19 cellular contexts compared by ENCODE assay signal in the genomic region with DNA sequence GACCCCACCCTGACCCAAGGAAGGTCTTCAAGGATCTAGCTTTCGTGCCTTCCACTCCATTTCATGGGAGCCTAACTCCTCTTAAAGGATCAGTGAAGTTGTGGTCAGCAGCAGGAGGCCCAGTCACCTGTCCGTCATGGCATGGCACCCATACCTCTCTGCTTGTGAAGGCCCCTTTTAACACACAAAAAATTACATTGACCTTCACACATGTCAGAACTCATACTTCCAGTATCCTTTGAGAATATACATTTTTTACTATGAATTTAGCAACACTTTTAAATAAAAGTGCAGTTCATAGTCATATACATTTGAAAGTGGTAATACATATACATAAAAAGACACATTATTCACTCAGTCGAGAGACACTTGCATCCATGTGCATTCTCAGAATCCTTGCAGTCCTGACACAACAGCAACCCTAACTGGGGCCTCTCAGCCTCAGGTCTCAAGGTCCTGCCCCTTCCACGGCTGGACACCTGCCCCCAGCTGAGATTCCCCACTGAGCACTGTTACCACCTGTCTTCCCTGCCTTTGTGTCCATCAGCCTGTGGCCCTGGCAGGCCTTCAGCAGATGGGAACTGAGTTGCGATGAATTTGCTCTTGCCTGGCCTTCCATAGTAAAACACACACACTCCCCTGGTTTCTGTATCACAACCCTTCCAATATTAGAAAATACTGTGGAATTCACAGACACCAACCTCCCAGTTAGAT. TPM values are rescaled to one million over a fixed set of nuclear protein-coding genes. Genes with fewer than 3 reads are reported as not detected.
DNase-seq lines count a peak whose midpoint lies in the region; ATAC-seq and TF ChIP-seq lines count a peak whose summit lies in the region.
"Had no signal": no experiment of that assay in that cellular context is flagged by ENCODE, and none has a peak within 500 bp of the region (broad histone marks: within the 10 kb centered on the region; RNA-seq: fewer than 3 reads in every experiment).

No MANE protein-coding gene starts in this region.

- intact Hi-C loops in spleen (cut with DNase I; ENCODE audit: low total_unique reads): no loop called here

- no peak for TF ChIP-seq POLR2A in spleen (IDR thresholded peaks at IDR 0.05)

- TF ChIP-seq CTCF in C4-2B (conservative IDR thresholded peaks at IDR 0.05) (no peak), HFFc6 (IDR thresholded peaks at IDR 0.05) (no peak), VCaP (conservative IDR thresholded peaks at IDR 0.05) (no peak), spleen (IDR thresholded peaks at IDR 0.05 in 8 of 11, conservative IDR thresholded peaks at IDR 0.05 in 3 of 11) (no peak)

- H3K4me3 ChIP-seq in spleen: no peak overlapping the region

- no peak for DNase-seq in HFFc6
- DNase-seq in spleen: peak; percentile 29
- DNase-seq in DMS79 (lab: John Stamatoyannopoulos, UW): no peak
- no peak for DNase-seq in cortex of kidney (lab: John Stamatoyannopoulos, UW)
- DNase-seq in activated CD8-positive, alpha-beta T cell treated with anti-CD3 and anti-CD28 coated beads, Interleukin-2, amount 10 ng/mL, durations not matched to agents 7 days and 5 days: no peak
- DNase-seq: CD4-positive, alpha-beta memory T cell; H9; NCI-H1436 treated with DMSO at 0.1 percent for 48 hours; NCI-H2081; NCI-H446 treated with DMSO at 0.1 percent for 48 hours; NCI-H748 treated with DMSO at 0.1 percent for 48 hours; NK-92 treated with Interleukin-12 subunit alpha and Interleukin-12 subunit beta, amount 100 ng/mL, for 24 hours had no signal

- ATAC-seq in activated CD8-positive, alpha-beta T cell treated with anti-CD3 and anti-CD28 coated beads, Interleukin-2, amount 10 ng/mL, durations not matched to agents 7 days and 5 days: no peak

- no peaks in the 10 kb centered on the region for H3K9me3 Mint-ChIP-seq in HFFc6
- H3K9me3 Mint-ChIP-seq in activated CD8-positive, alpha-beta T cell treated with anti-CD3 and anti-CD28 coated beads, Interleukin-2, amount 10 ng/mL, durations not matched to agents 7 days and 5 days (ENCODE audit: insufficient read depth): no peaks in the 10 kb centered on the region
- H3K9me3 Mint-ChIP-seq: H9 had no signal

- H3K4me1 ChIP-seq in spleen: no peaks in the 10 kb centered on the region

- peak overlapping the region; percentile 81 for H3K27ac Mint-ChIP-seq in HFFc6
- no peak overlapping the region for H3K27ac Mint-ChIP-seq in activated CD8-positive, alpha-beta T cell treated with anti-CD3 and anti-CD28 coated beads, Interleukin-2, amount 10 ng/mL, durations not matched to agents 7 days and 5 days
- H3K27ac Mint-ChIP-seq: CD4-positive, alpha-beta memory T cell had no signal

- H3K4me3 Mint-ChIP-seq in HFFc6: no peak overlapping the region
- H3K4me3 Mint-ChIP-seq in activated CD8-positive, alpha-beta T cell treated with anti-CD3 and anti-CD28 coated beads, Interleukin-2, amount 10 ng/mL, durations not matched to agents 7 days and 5 days: no peak overlapping the region
- H3K4me3 Mint-ChIP-seq: CD4-positive, alpha-beta memory T cell; H9 had no signal

- H3K4me1 Mint-ChIP-seq in HFFc6 (ENCODE audit: low read depth): peaks cover 52% of the 10 kb centered on the region
- H3K4me1 Mint-ChIP-seq in activated CD8-positive, alpha-beta T cell treated with anti-CD3 and anti-CD28 coated beads, Interleukin-2, amount 10 ng/mL, durations not matched to agents 7 days and 5 days (ENCODE audit: low read depth): peaks cover 2% of the 10 kb centered on the region
- H3K4me1 Mint-ChIP-seq: CD4-positive, alpha-beta memory T cell had no signal

- H3K9me3 ChIP-seq in spleen: no peaks in the 10 kb centered on the region

- CTCF ChIA-PET in activated CD8-positive, alpha-beta T cell treated with anti-CD3 and anti-CD28 coated beads, Interleukin-2, amount 10 ng/mL, durations not matched to agents 7 days and 5 days (lab: Charles Lee): interaction anchor here (0.7 to 0.8 kb wide), 2 partner anchors 80 to 427 kb away, joined by 3 read pairs; no protein-coding TSS in a partner anchor

- H3K27me3 ChIP-seq in spleen (replicated peaks in 1 of 7): peaks cover 0 to 6% (median 0%) of the 10 kb centered on the region in 7 donors

- peaks cover 17% of the 10 kb centered on the region for H3K27me3 Mint-ChIP-seq in HFFc6 (ENCODE audit: insufficient read depth)
- peaks cover 10% of the 10 kb centered on the region for H3K27me3 Mint-ChIP-seq in activated CD8-positive, alpha-beta T cell treated with anti-CD3 and anti-CD28 coated beads, Interleukin-2, amount 10 ng/mL, durations not matched to agents 7 days and 5 days (ENCODE audit: low read depth)

- POLR2A ChIA-PET in activated CD8-positive, alpha-beta T cell treated with anti-CD3 and anti-CD28 coated beads, Interleukin-2, amount 10 ng/mL, durations not matched to agents 7 days and 5 days (lab: Charles Lee): no interaction called here

- H3K36me3 Mint-ChIP-seq in HFFc6 (ENCODE audit: low read depth): no peaks in the 10 kb centered on the region
- H3K36me3 Mint-ChIP-seq in activated CD8-positive, alpha-beta T cell treated with anti-CD3 and anti-CD28 coated beads, Interleukin-2, amount 10 ng/mL, durations not matched to agents 7 days and 5 days (ENCODE audit: low read depth): no peaks in the 10 kb centered on the region
- H3K36me3 Mint-ChIP-seq: CD4-positive, alpha-beta memory T cell had no signal

- H3K36me3 ChIP-seq in spleen: no peaks in the 10 kb centered on the region

- WGBS in spleen, 5 donors: 61 to 81% (median 79%) methylated on average over 4 to 5 of the region's 5 CpGs

- H3K27ac ChIP-seq in C4-2B (peak overlapping the region; percentile 65; the same call in 1 of the 2 replicates), VCaP (peak overlapping the region; percentile 69; the same call in 1 of the 2 replicates), spleen (no peak overlapping the region)
- H3K27ac ChIP-seq: HL-60 had no signal

RNA-seq across cellular contexts. Expression of gene KRT3, which starts 3.7 kb away (rescaled TPM):
- total RNA-seq in HFFc6 (2021; fragmentation: NEBNext Ultra II Directional; extraction: Animal tissue kit (Norgen Biotek cat#: 25700)): not detected
- total RNA-seq in spleen: not detected
- polyA plus RNA-seq in spleen: not detected
- total RNA-seq in activated CD8-positive, alpha-beta T cell treated with anti-CD3 and anti-CD28 coated beads, Interleukin-2, amount 10 ng/mL, durations not matched to agents 7 days and 5 days: not detected
- total RNA-seq: CD4-positive, alpha-beta memory T cell; H9; MCF 10A had no signal
- polyA plus RNA-seq: BJ; CD4-positive, alpha-beta memory T cell had no signal

RNA-seq across cellular contexts. Expression of gene KRT4, which starts 14.3 kb away (rescaled TPM):
- under 1 TPM in 4 of 6 experiments, not detected in 2; 0.18 to 0.31 (median 0.30) TPM for total RNA-seq in HFFc6 (2021; fragmentation: NEBNext Ultra II Directional; extraction: Animal tissue kit (Norgen Biotek cat#: 25700))
- total RNA-seq in spleen: under 1 TPM in 1 of 7 donors, not detected in 6; 0.37 TPM
- 1 to 10 TPM in 2 of 3 donors, under 1 TPM in 1; 0.55 to 3.4 (median 1.4) TPM for polyA plus RNA-seq in spleen
- not detected for total RNA-seq in activated CD8-positive, alpha-beta T cell treated with anti-CD3 and anti-CD28 coated beads, Interleukin-2, amount 10 ng/mL, durations not matched to agents 7 days and 5 days
- total RNA-seq: CD4-positive, alpha-beta memory T cell; H9; HT1080; MCF 10A; RPMI7951 had no signal
- polyA plus RNA-seq: CD4-positive, alpha-beta memory T cell had no signal

RNA-seq across cellular contexts. Expression of gene KRT76, which starts 22.5 kb away (rescaled TPM):
- not detected for total RNA-seq in HFFc6 (2021; fragmentation: NEBNext Ultra II Directional; extraction: Animal tissue kit (Norgen Biotek cat#: 25700))
- total RNA-seq in spleen: not detected
- not detected for polyA plus RNA-seq in spleen
- total RNA-seq in activated CD8-positive, alpha-beta T cell treated with anti-CD3 and anti-CD28 coated beads, Interleukin-2, amount 10 ng/mL, durations not matched to agents 7 days and 5 days: not detected
- total RNA-seq: CD4-positive, alpha-beta memory T cell; H9; HT1080; MCF 10A; RPMI7951 had no signal
- polyA plus RNA-seq: BJ; CD4-positive, alpha-beta memory T cell had no signal

RNA-seq across cellular contexts. Expression of gene KRT79, which starts 34.5 kb away (rescaled TPM):
- total RNA-seq in HFFc6 (2021; fragmentation: NEBNext Ultra II Directional; extraction: Animal tissue kit (Norgen Biotek cat#: 25700)): not detected
- total RNA-seq in spleen: under 1 TPM in 1 of 7 donors, not detected in 6; 0.37 TPM
- under 1 TPM in 2 of 3 donors, not detected in 1; 0.15 to 0.19 TPM for polyA plus RNA-seq in spleen
- not detected for total RNA-seq in activated CD8-positive, alpha-beta T cell treated with anti-CD3 and anti-CD28 coated beads, Interleukin-2, amount 10 ng/mL, durations not matched to agents 7 days and 5 days
- total RNA-seq: CD4-positive, alpha-beta memory T cell; H9; MCF 10A had no signal
- polyA plus RNA-seq: BJ; CD4-positive, alpha-beta memory T cell had no signal

RNA-seq across cellular contexts. Expression of gene KRT78, which starts 49.1 kb away (rescaled TPM):
- under 1 TPM in 1 of 6 experiments, not detected in 5; 0.30 TPM for total RNA-seq in HFFc6 (2021; fragmentation: NEBNext Ultra II Directional; extraction: Animal tissue kit (Norgen Biotek cat#: 25700))
- total RNA-seq in spleen: not detected
- polyA plus RNA-seq in spleen: under 1 TPM in 2 of 3 donors, not detected in 1; 0.24 to 0.83 TPM
- not detected for total RNA-seq in activated CD8-positive, alpha-beta T cell treated with anti-CD3 and anti-CD28 coated beads, Interleukin-2, amount 10 ng/mL, durations not matched to agents 7 days and 5 days
- total RNA-seq: CD4-positive, alpha-beta memory T cell; H9; HT1080; MCF 10A had no signal
- polyA plus RNA-seq: BJ; CD4-positive, alpha-beta memory T cell had no signal

Comparison
In these comparisons a context has a peak if more than half of its experiments do, and no peak if none do; other contexts are left out.
1. H3K27ac ChIP-seq: peak in C4-2B (single experiment) and VCaP (single experiment); none in spleen (0 of 8).